ENCODE assay signal across 14 cellular contexts in genomic region chr3:181417748-181418147, GRCh38.
DNase-seq lines count a peak whose midpoint lies in the region; ATAC-seq and TF ChIP-seq lines count a peak whose summit lies in the region.
"Had no signal": no experiment of that assay in that cellular context is flagged by ENCODE, and none has a peak within 500 bp of the region (broad histone marks: within the 10 kb centered on the region; RNA-seq: fewer than 3 reads in every experiment).

No MANE protein-coding gene starts in this region.

- H3K27ac Mint-ChIP-seq in natural killer cell treated with Interleukin-12 subunit alpha and Interleukin-12 subunit beta and Interleukin-15 and Interleukin-18, amount 100 ng/mL, for 72 hours, result no peak overlapping the region
- H3K27ac Mint-ChIP-seq: activated B cell treated with CpG ODN at 0.5 μM for 24 hours, IgD-negative memory B cell had no signal

- no peak overlapping the region for H3K4me3 Mint-ChIP-seq in natural killer cell treated with Interleukin-12 subunit alpha and Interleukin-12 subunit beta and Interleukin-15 and Interleukin-18, amount 100 ng/mL, for 72 hours
- H3K4me3 Mint-ChIP-seq: activated B cell treated with CpG ODN at 0.5 μM for 24 hours; activated T-cell treated with anti-CD3 and anti-CD28 coated beads, Interleukin-2, amount 50 U/mL, for 4 hours; IgD-negative memory B cell had no signal

- H3K4me3 ChIP-seq in epithelial cell of esophagus (ENCODE audit: low read length) (no peak overlapping the region), neuron (ENCODE audit: low read length) (peak overlapping the region; percentile 47)
- H3K4me3 ChIP-seq: ascending aorta, thoracic aorta had no signal

- H2AFZ ChIP-seq in neuron (ENCODE audit: low read depth, low read length), result no peak overlapping the region

- H3K27me3 Mint-ChIP-seq in natural killer cell treated with Interleukin-12 subunit alpha and Interleukin-12 subunit beta and Interleukin-15 and Interleukin-18, amount 100 ng/mL, for 72 hours, result no peaks in the 10 kb centered on the region
- H3K27me3 Mint-ChIP-seq: activated B cell treated with CpG ODN at 0.5 μM for 24 hours, IgD-negative memory B cell had no signal

- peaks cover 2% of the 10 kb centered on the region for H3K9me3 Mint-ChIP-seq in natural killer cell treated with Interleukin-12 subunit alpha and Interleukin-12 subunit beta and Interleukin-15 and Interleukin-18, amount 100 ng/mL, for 72 hours
- H3K9me3 Mint-ChIP-seq: activated B cell treated with CpG ODN at 0.5 μM for 24 hours; activated T-cell treated with anti-CD3 and anti-CD28 coated beads, Interleukin-2, amount 50 U/mL, for 4 hours had no signal

- TF ChIP-seq CTCF in RWPE1 (conservative IDR thresholded peaks at IDR 0.05; ENCODE audit: low read depth) (no peak), epithelial cell of esophagus (IDR thresholded peaks at IDR 0.05; ENCODE audit: insufficient read depth, low read depth, low read length, missing control alignments) (no peak)

- no peaks in the 10 kb centered on the region for H3K36me3 ChIP-seq in neuron (ENCODE audit: insufficient read depth, low read length)
- H3K36me3 ChIP-seq: ascending aorta, thoracic aorta had no signal

- H3K4me1 ChIP-seq in neuron (ENCODE audit: insufficient read depth, low read length), result peaks cover 54% of the 10 kb centered on the region
- H3K4me1 ChIP-seq: ascending aorta had no signal

- H3K9me3 ChIP-seq in neuron (ENCODE audit: low read length), result no peaks in the 10 kb centered on the region
- H3K9me3 ChIP-seq: ascending aorta, thoracic aorta had no signal

- H3K36me3 Mint-ChIP-seq in natural killer cell treated with Interleukin-12 subunit alpha and Interleukin-12 subunit beta and Interleukin-15 and Interleukin-18, amount 100 ng/mL, for 72 hours, result no peaks in the 10 kb centered on the region
- H3K36me3 Mint-ChIP-seq: IgD-negative memory B cell had no signal

- no peaks in the 10 kb centered on the region for H3K27me3 ChIP-seq in neuron (ENCODE audit: insufficient read depth, low read length)
- H3K27me3 ChIP-seq: ascending aorta had no signal

- intact Hi-C loops in cardiac septum (cut with DNase I), result no loop called here

- POLR2A ChIA-PET in RWPE1 (lab: Yijun Ruan, JAX; ENCODE audit: low non-redundant PET), result no interaction called here

- H3K4me1 Mint-ChIP-seq in natural killer cell treated with Interleukin-12 subunit alpha and Interleukin-12 subunit beta and Interleukin-15 and Interleukin-18, amount 100 ng/mL, for 72 hours (ENCODE audit: low read depth in 2 of 2), result no peaks in the 10 kb centered on the region
- H3K4me1 Mint-ChIP-seq: activated B cell treated with CpG ODN at 0.5 μM for 24 hours, IgD-negative memory B cell had no signal

- no peak for ATAC-seq in natural killer cell treated with Interleukin-12 subunit alpha and Interleukin-12 subunit beta and Interleukin-15 and Interleukin-18, amount 100 ng/mL, for 72 hours
- no peak for ATAC-seq in HG03354 (IDR thresholded peaks at IDR 0.05; ENCODE audit: poor library complexity, severe bottlenecking, unreplicated experiment)
- ATAC-seq: activated T-cell treated with anti-CD3 and anti-CD28 coated beads, Interleukin-2, amount 50 U/mL, for 4 hours had no signal

- DNase-seq in MV-4-11 (lab: John Stamatoyannopoulos, UW) (peak; percentile 11), RWPE1 (ENCODE audit: low spot score) (peak; percentile 36), epithelial cell of esophagus (ENCODE audit: low read depth) (peak; percentile 93), KG1 (lab: John Stamatoyannopoulos, UW) (no peak), cardiac septum (ENCODE audit: low spot score) (no peak)
- no peak for DNase-seq in natural killer cell treated with Interleukin-12 subunit alpha and Interleukin-12 subunit beta and Interleukin-15 and Interleukin-18, amount 100 ng/mL, for 72 hours (ENCODE audit: low spot score)
- DNase-seq: activated B cell treated with CpG ODN at 0.5 μM for 24 hours; activated T-cell treated with anti-CD3 and anti-CD28 coated beads, Interleukin-2, amount 50 U/mL, for 4 hours; NCI-H2107 had no signal

- CTCF ChIA-PET in RWPE1 (lab: Yijun Ruan, JAX), result interaction anchor here (0.6 kb wide), 2 partner anchors 14 to 291 kb away, joined by 3 read pairs; no protein-coding TSS in a partner anchor

- no peak overlapping the region for H3K27ac ChIP-seq in RWPE1
- H3K27ac ChIP-seq: ascending aorta, thoracic aorta had no signal

Comparison
In these comparisons a context has a peak if more than half of its experiments do, and no peak if none do; other contexts are left out.
1. DNase-seq: peak in MV-4-11 (single experiment), RWPE1 (single experiment) and epithelial cell of esophagus (single experiment); none in KG1 (single experiment), cardiac septum (single experiment) and natural killer cell treated with Interleukin-12 subunit alpha and Interleukin-12 subunit beta and Interleukin-15 and Interleukin-18, amount 100 ng/mL, for 72 hours (single experiment).